Comparison of ENCODE assay signal across 1 cellular context in genomic region chr5:158725223-158725825, GRCh38.
TF ChIP-seq lines count a peak whose summit lies in the region.

No MANE protein-coding gene starts in this region.

TF ChIP-seq in WTC11, 78 proteins besides CTCF, POLR2A, EP300 and RAD21 (continued from another document):
- TF ChIP-seq ZNF425 (CRISPR knock-in tag; conservative IDR thresholded peaks at IDR 0.05) (no peak), NR3C1 (CRISPR knock-in tag; conservative IDR thresholded peaks at IDR 0.05; ENCODE audit: low read depth) (no peak), ZNF317 (CRISPR knock-in tag; IDR thresholded peaks at IDR 0.05; ENCODE audit: borderline replicate concordance, low read depth) (no peak), EMX1 (CRISPR knock-in tag; IDR thresholded peaks at IDR 0.05) (no peak), ZNF416 (CRISPR knock-in tag; IDR thresholded peaks at IDR 0.05) (no peak), FOXJ3 (CRISPR knock-in tag; IDR thresholded peaks at IDR 0.05; ENCODE audit: borderline replicate concordance) (no peak), ZNF423 (CRISPR knock-in tag; IDR thresholded peaks at IDR 0.05) (no peak), TEAD4 (CRISPR knock-in tag; IDR thresholded peaks at IDR 0.05) (no peak), PRDM15 (CRISPR knock-in tag; IDR thresholded peaks at IDR 0.05) (no peak), ETV6 (CRISPR knock-in tag; IDR thresholded peaks at IDR 0.05) (no peak)
- TF ChIP-seq, protein P1, sequence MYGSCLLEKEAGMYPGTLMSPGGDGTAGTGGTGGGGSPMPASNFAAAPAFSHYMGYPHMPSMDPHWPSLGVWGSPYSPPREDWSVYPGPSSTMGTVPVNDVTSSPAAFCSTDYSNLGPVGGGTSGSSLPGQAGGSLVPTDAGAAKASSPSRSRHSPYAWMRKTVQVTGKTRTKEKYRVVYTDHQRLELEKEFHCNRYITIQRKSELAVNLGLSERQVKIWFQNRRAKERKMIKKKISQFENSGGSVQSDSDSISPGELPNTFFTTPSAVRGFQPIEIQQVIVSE (CRISPR knock-in tag; IDR thresholded peaks at IDR 0.05; ENCODE audit: borderline replicate concordance) = no peak
